In genomic region chr15:84034831-84035753, GRCh38 we compare ENCODE assay signal across 9 cellular contexts.
A peak's percentile ranks its signal among the peaks of the same experiment; 100 is the strongest.
DNase-seq lines count a peak whose midpoint lies in the region; TF ChIP-seq lines count a peak whose summit lies in the region.
"Had no signal": no experiment of that assay in that cellular context is flagged by ENCODE, and none has a peak within 500 bp of the region (broad histone marks: within the 10 kb centered on the region; RNA-seq: fewer than 3 reads in every experiment).

No MANE protein-coding gene starts in this region.

- TF ChIP-seq CTCF in astrocyte of the spinal cord (IDR thresholded peaks at IDR 0.05; ENCODE audit: low read depth, low read length) (peak; percentile 47), kidney epithelial cell (IDR thresholded peaks at IDR 0.05; ENCODE audit: insufficient read depth, low read length, poor library complexity, severe bottlenecking) (peak; percentile 65)

- H3K4me3 Mint-ChIP-seq in activated CD4-positive, alpha-beta memory T cell treated with anti-CD3 and anti-CD28 coated beads, Interleukin-2, amount 10 ng/mL, durations not matched to agents 7 days and 5 days: no peak overlapping the region
- H3K4me3 Mint-ChIP-seq: IgD-negative memory B cell had no signal

- H3K27me3 Mint-ChIP-seq in activated CD4-positive, alpha-beta memory T cell treated with anti-CD3 and anti-CD28 coated beads, Interleukin-2, amount 10 ng/mL, durations not matched to agents 7 days and 5 days: peaks cover 6% of the 10 kb centered on the region

- TF ChIP-seq EP300 in Ishikawa (IDR thresholded peaks at IDR 0.05; ENCODE audit: borderline replicate concordance): no peak

- no peak overlapping the region for H3K4me3 ChIP-seq in astrocyte of the spinal cord (ENCODE audit: low read depth, low read length)
- no peak overlapping the region for H3K4me3 ChIP-seq in kidney epithelial cell (ENCODE audit: low read depth, low read length)

- CTCF ChIA-PET in activated CD4-positive, alpha-beta memory T cell treated with anti-CD3 and anti-CD28 coated beads, Interleukin-2, amount 10 ng/mL, durations not matched to agents 7 days and 5 days (lab: Charles Lee): interaction anchor here (0.9 to 1.8 kb wide), 2 partner anchors 9 to 470 kb away, joined by 4 to 5 read pairs; no protein-coding TSS in a partner anchor

- DNase-seq in ELR (ENCODE audit: low read depth): peak; percentile 40
- DNase-seq in astrocyte of the spinal cord (ENCODE audit: low read depth, low spot score): peak; percentile 24
- DNase-seq in kidney epithelial cell (ENCODE audit: low read depth): peak; percentile 29
- DNase-seq in hepatic stellate cell (ENCODE audit: low spot score): no peak
- no peak for DNase-seq in OCI-M2 (lab: John Stamatoyannopoulos, UW; ENCODE audit: unreplicated experiment)
- DNase-seq in cortex of kidney (lab: John Stamatoyannopoulos, UW): no peak
- no peak for DNase-seq in activated CD4-positive, alpha-beta memory T cell treated with anti-CD3 and anti-CD28 coated beads, Interleukin-2, amount 10 ng/mL, durations not matched to agents 7 days and 5 days

- H3K27ac Mint-ChIP-seq in activated CD4-positive, alpha-beta memory T cell treated with anti-CD3 and anti-CD28 coated beads, Interleukin-2, amount 10 ng/mL, durations not matched to agents 7 days and 5 days: no peak overlapping the region
- H3K27ac Mint-ChIP-seq: IgD-negative memory B cell had no signal

- H3K4me1 Mint-ChIP-seq in activated CD4-positive, alpha-beta memory T cell treated with anti-CD3 and anti-CD28 coated beads, Interleukin-2, amount 10 ng/mL, durations not matched to agents 7 days and 5 days: no peaks in the 10 kb centered on the region
- H3K4me1 Mint-ChIP-seq: IgD-negative memory B cell had no signal

- no peaks in the 10 kb centered on the region for H3K36me3 Mint-ChIP-seq in activated CD4-positive, alpha-beta memory T cell treated with anti-CD3 and anti-CD28 coated beads, Interleukin-2, amount 10 ng/mL, durations not matched to agents 7 days and 5 days (ENCODE audit: low read depth)
- H3K36me3 Mint-ChIP-seq: IgD-negative memory B cell had no signal

- H3K27me3 ChIP-seq in kidney epithelial cell (ENCODE audit: control insufficient read depth, insufficient read depth, low read length): no peaks in the 10 kb centered on the region

- H3K36me3 ChIP-seq in kidney epithelial cell (ENCODE audit: control insufficient read depth, insufficient read depth, low read length): no peaks in the 10 kb centered on the region

- in situ Hi-C loops in astrocyte of the spinal cord (cut with HindIII; ENCODE audit: low sequenced_read_pairs): no loop called here

- POLR2A ChIA-PET in activated CD4-positive, alpha-beta memory T cell treated with anti-CD3 and anti-CD28 coated beads, Interleukin-2, amount 10 ng/mL, durations not matched to agents 7 days and 5 days (lab: Charles Lee): no interaction called here

- peak; percentile 49 for TF ChIP-seq RAD21 in Ishikawa (IDR thresholded peaks at IDR 0.05; ENCODE audit: low read depth)

- H3K9me3 Mint-ChIP-seq in activated CD4-positive, alpha-beta memory T cell treated with anti-CD3 and anti-CD28 coated beads, Interleukin-2, amount 10 ng/mL, durations not matched to agents 7 days and 5 days: no peaks in the 10 kb centered on the region

TF ChIP-seq in Ishikawa, 13 proteins besides CTCF, POLR2A, EP300 and RAD21:
- TF ChIP-seq CREB1 (IDR thresholded peaks at IDR 0.05; ENCODE audit: low read depth) (no peak), MAX (IDR thresholded peaks at IDR 0.05) (no peak), YY1 (IDR thresholded peaks at IDR 0.05; ENCODE audit: low read depth) (no peak), TAF1 (IDR thresholded peaks at IDR 0.05; ENCODE audit: low read depth) (no peak), TCF12 (IDR thresholded peaks at IDR 0.05; ENCODE audit: low read depth) (no peak), EGR1 (IDR thresholded peaks at IDR 0.05) (no peak), ZBTB7A (IDR thresholded peaks at IDR 0.05; ENCODE audit: low read depth) (no peak), CEBPB (IDR thresholded peaks at IDR 0.05) (no peak), NFIC (IDR thresholded peaks at IDR 0.05) (no peak), USF1 (IDR thresholded peaks at IDR 0.05) (no peak), REST (IDR thresholded peaks at IDR 0.05; ENCODE audit: low read depth) (no peak), FOXM1 (IDR thresholded peaks at IDR 0.05; ENCODE audit: borderline replicate concordance, low read depth) (no peak), TEAD4 (IDR thresholded peaks at IDR 0.05) (no peak)

Comparison
In these comparisons a context has a peak if more than half of its experiments do, and no peak if none do; other contexts are left out.
1. DNase-seq: peak in ELR (single experiment), astrocyte of the spinal cord (single experiment) and kidney epithelial cell (single experiment); none in hepatic stellate cell (single experiment), OCI-M2 (single experiment), cortex of kidney (single experiment) and activated CD4-positive, alpha-beta memory T cell treated with anti-CD3 and anti-CD28 coated beads, Interleukin-2, amount 10 ng/mL, durations not matched to agents 7 days and 5 days (single experiment).